8 cellular contexts compared by ENCODE assay signal in genomic region chr3:57227930-57228733, GRCh38. TPM values are rescaled to one million over a fixed set of nuclear protein-coding genes. Genes with fewer than 3 reads are reported as not detected.
DNase-seq lines count a peak whose midpoint lies in the region; ATAC-seq, FAIRE-seq and TF ChIP-seq lines count a peak whose summit lies in the region.

No MANE protein-coding gene starts in this region.

- no peak overlapping the region for H2BK120ac ChIP-seq in IMR-90 (ENCODE audit: low read depth, low read length)

- H3K36me3 ChIP-seq in DOHH2 (ENCODE audit: control insufficient read depth, low read length) = peaks cover 6% of the 10 kb centered on the region; the same call in 1 of the 2 replicates
- no peaks in the 10 kb centered on the region; the same call in 1 of the 2 replicates for H3K36me3 ChIP-seq in IMR-90 (ENCODE audit: control insufficient read depth, insufficient read depth, low read length)
- no peaks in the 10 kb centered on the region for H3K36me3 ChIP-seq in breast epithelium
- no peaks in the 10 kb centered on the region for H3K36me3 ChIP-seq in gastrocnemius medialis

- TF ChIP-seq RAD21 in IMR-90 (IDR thresholded peaks at IDR 0.05; ENCODE audit: low read length) = no peak

- H3K56ac ChIP-seq in IMR-90 (ENCODE audit: extremely low read depth, insufficient read depth, low read length) = peak overlapping the region; percentile 44; the same call in 1 of the 2 replicates

- H2BK15ac ChIP-seq in IMR-90 (ENCODE audit: low read depth, low read length) = no peak overlapping the region

- no peaks in the 10 kb centered on the region for H3K9me2 ChIP-seq in DOHH2 (replicated peaks; ENCODE audit: control insufficient read depth, low read length)

- no peak for TF ChIP-seq CTCF in DOHH2 (IDR thresholded peaks at IDR 0.05; ENCODE audit: low read depth, low read length, poor library complexity, severe bottlenecking)
- TF ChIP-seq CTCF in IMR-90 (conservative IDR thresholded peaks at IDR 0.05; ENCODE audit: low read depth, low read length) = no peak
- TF ChIP-seq CTCF in VCaP (conservative IDR thresholded peaks at IDR 0.05) = no peak
- TF ChIP-seq CTCF in breast epithelium (IDR thresholded peaks at IDR 0.05) = no peak
- TF ChIP-seq CTCF in gastrocnemius medialis (IDR thresholded peaks at IDR 0.05 in 4 of 5, conservative IDR thresholded peaks at IDR 0.05 in 1 of 5) = no peak
- no peak for TF ChIP-seq CTCF in D721Med (IDR thresholded peaks at IDR 0.05; ENCODE audit: insufficient read depth, missing control alignments)

- no peaks in the 10 kb centered on the region for H3K27me3 ChIP-seq in DOHH2 (ENCODE audit: control insufficient read depth, low read length)
- no peaks in the 10 kb centered on the region for H3K27me3 ChIP-seq in IMR-90 (ENCODE audit: control insufficient read depth, insufficient read depth, low read length)
- H3K27me3 ChIP-seq in breast epithelium = no peaks in the 10 kb centered on the region
- no peaks in the 10 kb centered on the region for H3K27me3 ChIP-seq in gastrocnemius medialis

- FAIRE-seq in D721Med (lab: Jason Lieb, UNC) = no peak

- H2AK5ac ChIP-seq in IMR-90 (ENCODE audit: low read depth, low read length) = no peak overlapping the region

- H2BK20ac ChIP-seq in IMR-90 (ENCODE audit: low read depth, low read length) = no peak overlapping the region

- H3F3A ChIP-seq in DOHH2 (ENCODE audit: control insufficient read depth, insufficient read depth) = 0 out of 2 replicates have a peak, but pooled peaks cover 7% of the 10 kb centered on the region

- DNase-seq in IMR-90 = peak; percentile 41
- peak in 1 of 2 donors; percentile 57 for DNase-seq in breast epithelium (ENCODE audit: low spot score in 2 of 2)
- peak; percentile 40 to 59 for DNase-seq in gastrocnemius medialis
- DNase-seq in D721Med (ENCODE audit: insufficient read length, low spot score) = no peak

- TF ChIP-seq POLR2A in IMR-90 (IDR thresholded peaks at IDR 0.05; ENCODE audit: low read depth, low read length) (no peak), breast epithelium (IDR thresholded peaks at IDR 0.05) (no peak), gastrocnemius medialis (IDR thresholded peaks at IDR 0.05) (peak; percentile 11 to 65)

- in situ Hi-C loops in IMR-90 (cut with MboI; ENCODE audit: low sequenced_read_pairs) (no loop called here), gastrocnemius medialis (cut with MboI; ENCODE audit: low sequenced_read_pairs in 4 of 4) (loop anchor here in 2 of 4 donors (25.0 kb wide), 1 partner anchor 334 kb away; the partner anchor contains the start of gene PDE12 (in 2 of the 2))

- peak overlapping the region; percentile 22 to 28; a peak in 2 of 4 replicates for H4K8ac ChIP-seq in IMR-90 (ENCODE audit: low read depth in 2 of 2, low read length in 2 of 2)

- peaks cover 59% of the 10 kb centered on the region for H3K79me2 ChIP-seq in DOHH2 (ENCODE audit: control insufficient read depth, low read length)

- no TSS peak for BruUV-seq in IMR-90 (replicated peaks; lab: Mats Ljungman, UMichigan)

- peak overlapping the region; percentile 78 for H3K14ac ChIP-seq in IMR-90 (replicated peaks; ENCODE audit: low read depth, low read length)

- peak overlapping the region; percentile 10; the same call in 1 of the 2 replicates for H4K5ac ChIP-seq in IMR-90 (ENCODE audit: low read depth, low read length)

- no peaks in the 10 kb centered on the region for H4K20me1 ChIP-seq in DOHH2 (ENCODE audit: control insufficient read depth, insufficient read depth, low read depth, low read length)
- H4K20me1 ChIP-seq in IMR-90 (ENCODE audit: insufficient read depth, low read length) = peaks cover 20% of the 10 kb centered on the region

- CTCF ChIA-PET in IMR-90 (lab: Yijun Ruan, JAX) = interaction anchor here (0.8 kb wide), 2 partner anchors 18 to 540 kb away, joined by 3 to 8 read pairs; no protein-coding TSS in a partner anchor

- H3K4ac ChIP-seq in IMR-90 (ENCODE audit: low read depth, low read length) = peak overlapping the region; percentile 64

- H3K4me3 ChIP-seq in DOHH2 (ENCODE audit: low read length) (peak overlapping the region; percentile 98), IMR-90 (ENCODE audit: insufficient read depth, low read depth, low read length) (peak overlapping the region; percentile 86), breast epithelium (peak overlapping the region; percentile 78 to 95 (median 88)), iPS-18c (ENCODE audit: insufficient read depth, low read depth, low read length) (peak overlapping the region; percentile 92), gastrocnemius medialis (peak overlapping the region; percentile 70 to 92 (median 84))

- H3K4me2 ChIP-seq in DOHH2 (ENCODE audit: low read length) (peak overlapping the region; percentile 100), IMR-90 (ENCODE audit: low read depth, low read length) (peak overlapping the region; percentile 97)

- H2BK5ac ChIP-seq in IMR-90 (ENCODE audit: low read depth, low read length, poor library complexity, severe bottlenecking) = peak overlapping the region; percentile 59

- intact Hi-C loops in IMR-90 (cut with micrococcal nuclease) = loop anchor here (1.0 to 10.0 kb wide), 4 partner anchors 56 to 523 kb away; partner anchors contain the start of gene PDE12
- intact Hi-C loops in breast epithelium (cut with DNase I; ENCODE audit: low total_unique reads) = no loop called here
- intact Hi-C loops in gastrocnemius medialis (cut with DNase I; ENCODE audit: low total_unique reads) = loop anchor here (1.0 to 10.0 kb wide), 8 partner anchors 24 to 529 kb away; partner anchors contain the start of genes ARF4, ASB14, DENND6A and SLMAP

- H3K9ac ChIP-seq in IMR-90 (ENCODE audit: low read depth, low read length) = peak overlapping the region; percentile 64

- H3K4me1 ChIP-seq in DOHH2 (ENCODE audit: control insufficient read depth, low read length) (peaks cover 35% of the 10 kb centered on the region), IMR-90 (ENCODE audit: control insufficient read depth, insufficient read depth, low read length) (peaks cover 2% of the 10 kb centered on the region; the same call in 1 of the 2 replicates), breast epithelium (peaks cover 0 to 5% of the 10 kb centered on the region in 2 donors), gastrocnemius medialis (peaks cover 31 to 32% of the 10 kb centered on the region in 2 donors)

- peaks cover 12 to 34% of the 10 kb centered on the region in 2 experiments for H3K79me1 ChIP-seq in IMR-90 (ENCODE audit: low read depth in 1 of 2, low read length in 2 of 2)

- H2AFZ ChIP-seq in IMR-90 (replicated peaks; ENCODE audit: low read length, poor library complexity) = peak overlapping the region; percentile 98

- 0% methylated on average over 3 of the region's 70 CpGs; no CpG with 5 or more reads in 1 of the 2 experiments for WGBS in IMR-90 (ENCODE audit: extremely low coverage in 2 of 2, insufficient read length in 1 of 2), 2 experiments

- H4K91ac ChIP-seq in IMR-90 (ENCODE audit: insufficient read depth, low read depth, low read length) = peak overlapping the region; percentile 34; the same call in 1 of the 2 replicates

- 0 out of 2 replicates have a peak overlapping the region, but pooled peaks have one; percentile 1 for H3K18ac ChIP-seq in IMR-90 (ENCODE audit: low read depth, low read length)

- peak; percentile 39 for ATAC-seq in GM21526 (IDR thresholded peaks at IDR 0.05; ENCODE audit: low FRiP score, unreplicated experiment)
- ATAC-seq in IMR-90 (ENCODE audit: low read depth) = peak; percentile 58
- peak; percentile 72 for ATAC-seq in gastrocnemius medialis

- H3K9me3 ChIP-seq in DOHH2 (ENCODE audit: control insufficient read depth, insufficient read depth, low read length) (no peaks in the 10 kb centered on the region), IMR-90 (ENCODE audit: control insufficient read depth, insufficient read depth, low read length) (no peaks in the 10 kb centered on the region), breast epithelium (no peaks in the 10 kb centered on the region), iPS-18c (ENCODE audit: control insufficient read depth, insufficient read depth, low read length) (no peaks in the 10 kb centered on the region), gastrocnemius medialis (no peaks in the 10 kb centered on the region)

- peak overlapping the region; percentile 94 for H2AK9ac ChIP-seq in IMR-90 (replicated peaks; ENCODE audit: low read depth, low read length, poor library complexity)

- dilution Hi-C loops in IMR-90 (cut with HindIII; ENCODE audit: low sequenced_read_pairs, unreplicated experiment) = no loop called here

- H3K23ac ChIP-seq in IMR-90 (ENCODE audit: low read depth, low read length) = peak overlapping the region; percentile 71; the same call in 1 of the 2 replicates

- H3K9me1 ChIP-seq in IMR-90 (ENCODE audit: insufficient read depth, low read length) = peaks cover 5% of the 10 kb centered on the region; the same call in 1 of the 2 replicates

- H3K27ac ChIP-seq in DOHH2 (ENCODE audit: low read depth, low read length) = peak overlapping the region; percentile 51
- peak overlapping the region; percentile 72 for H3K27ac ChIP-seq in IMR-90 (ENCODE audit: insufficient read depth, low read length)
- peak overlapping the region; percentile 97 for H3K27ac ChIP-seq in VCaP
- H3K27ac ChIP-seq in breast epithelium = peak overlapping the region; percentile 92 to 98
- peak overlapping the region; percentile 82 to 98 (median 92) for H3K27ac ChIP-seq in gastrocnemius medialis

- POLR2A ChIA-PET in IMR-90 (lab: Charles Lee; ENCODE audit: unreplicated experiment) = no interaction called here

TF ChIP-seq in IMR-90, 13 proteins besides CTCF, POLR2A, EP300 and RAD21:
- TF ChIP-seq CHD1 (IDR thresholded peaks at IDR 0.05; ENCODE audit: low read depth, low read length) (no peak), FOS (IDR thresholded peaks at IDR 0.05; ENCODE audit: low read depth, low read length) (no peak), SMC3 (IDR thresholded peaks at IDR 0.05; ENCODE audit: low read depth, low read length) (no peak), MXI1 (IDR thresholded peaks at IDR 0.05; ENCODE audit: borderline replicate concordance, low read depth, low read length) (no peak)

RNA-seq across cellular contexts. Expression of gene APPL1, which starts 0.6 kb away (rescaled TPM):
- total RNA-seq in IMR-90 (2012; rRNA removed) (42.2 and 46.2 TPM in 2 replicates), breast epithelium (10 to 100 TPM; 42.4 to 69.4 (median 58.3) TPM), gastrocnemius medialis (10 to 100 TPM; 50.9 to 76.5 (median 57.4) TPM)
- polyA plus RNA-seq in IMR-90 (2012; rRNA removed) = 8.3 and 9.6 TPM in 2 replicates
- polyA plus RNA-seq in IMR-90 (2012; cell fraction: cytosol; rRNA removed) = 2.1 and 2.7 TPM in 2 replicates
- 1.5 and 8.3 TPM in 2 replicates for polyA plus RNA-seq in IMR-90 (2012; cell fraction: nucleus; rRNA removed; ENCODE audit: low replicate concordance)

RNA-seq across cellular contexts. Expression of gene HESX1, which starts 28.4 kb away (rescaled TPM):
- total RNA-seq in IMR-90 (2012; rRNA removed) = 0.36 TPM in 1 of 2 replicates, not detected in the other
- 0.65 and 0.82 TPM in 2 replicates for polyA plus RNA-seq in IMR-90 (2012; rRNA removed)
- polyA plus RNA-seq in IMR-90 (2012; cell fraction: cytosol; rRNA removed) = 0.08 and 0.51 TPM in 2 replicates
- polyA plus RNA-seq in IMR-90 (2012; cell fraction: nucleus; rRNA removed; ENCODE audit: low replicate concordance) = 0.78 and 2.5 TPM in 2 replicates
- total RNA-seq in breast epithelium = 1 to 10 TPM in 1 of 3 donors, under 1 TPM in 2; 0.48 to 1.3 (median 0.66) TPM
- total RNA-seq in gastrocnemius medialis = under 1 TPM in 1 of 4 donors, not detected in 3; 0.85 TPM

Comparison
In these comparisons a context has a peak if more than half of its experiments do, and no peak if none do; other contexts are left out.
1. POLR2A ChIP-seq: peak in gastrocnemius medialis (2 of 2); none in IMR-90 (single experiment) and breast epithelium (single experiment).
2. Peak in every context shown above with its lines, with median percentiles within 50 percentile points of each other: H3K27ac ChIP-seq, H3K4me3 ChIP-seq and ATAC-seq.